In genomic region chr22:38924197-38924952, GRCh38 we compare ENCODE assay signal across 8 cellular contexts. TPM values are rescaled to one million over a fixed set of nuclear protein-coding genes. Genes with fewer than 3 reads are reported as not detected.
A peak's percentile ranks its signal among the peaks of the same experiment; 100 is the strongest.
DNase-seq lines count a peak whose midpoint lies in the region; ATAC-seq, FAIRE-seq and TF ChIP-seq lines count a peak whose summit lies in the region.

No MANE protein-coding gene starts in this region.

- peak; percentile 85 for DNase-seq in COLO668 (lab: John Stamatoyannopoulos, UW; ENCODE audit: unreplicated experiment)
- DNase-seq in NCI-H187 treated with DMSO at 0.1 percent for 48 hours (lab: John Stamatoyannopoulos, UW) = peak; percentile 89
- DNase-seq in K562 (ENCODE audit: extremely low read depth in 1 of 4, low spot score in 3 of 4) = peak in 1 of 4 experiments; percentile 20
- peak; percentile 53 for DNase-seq in inferior parietal cortex (ENCODE audit: extremely low spot score)
- DNase-seq in iPS-NIHi11 (ENCODE audit: low spot score) = no peak
- no peak for DNase-seq in activated CD8-positive, alpha-beta memory T cell treated with anti-CD3 and anti-CD28 coated beads for 24 hours

- no peaks in the 10 kb centered on the region for H4K20me1 ChIP-seq in K562 (replicated peaks; ENCODE audit: control insufficient read depth, insufficient read depth, low read length)

- no peaks in the 10 kb centered on the region for H3K9me1 ChIP-seq in K562 (ENCODE audit: control insufficient read depth, insufficient read depth, low read length)

- in situ Hi-C loops in K562 (cut with MboI) = no loop called here

- H3K9ac ChIP-seq in K562 (ENCODE audit: insufficient read depth in 1 of 2, low read depth in 2 of 2, low read length in 2 of 2) (no peak overlapping the region), subcutaneous abdominal adipose tissue (ENCODE audit: low read length in 5 of 5) (no peak overlapping the region)

- H2AFZ ChIP-seq in K562 (ENCODE audit: low read depth, low read length) = peak overlapping the region; percentile 79

- TF ChIP-seq EP300 in K562 (IDR thresholded peaks at IDR 0.05; ENCODE audit: low read length) = no peak

- no peaks in the 10 kb centered on the region for H3K27me3 ChIP-seq in K562 (ENCODE audit: control insufficient read depth in 2 of 2, insufficient read depth in 2 of 2, low read length in 2 of 2)
- no peaks in the 10 kb centered on the region for H3K27me3 ChIP-seq in subcutaneous abdominal adipose tissue (ENCODE audit: control insufficient read depth in 5 of 5, insufficient read depth in 4 of 5, low read length in 5 of 5)

- H3K4me3 ChIP-seq in K562 = no peak overlapping the region
- peak overlapping the region in 4 of 5 donors; percentile 28 to 44 (median 40) for H3K4me3 ChIP-seq in subcutaneous abdominal adipose tissue (ENCODE audit: low read depth in 1 of 5, low read length in 5 of 5)

- peaks cover 8 to 11% of the 10 kb centered on the region in 2 experiments for H3K4me1 ChIP-seq in K562 (replicated peaks in 1 of 2; ENCODE audit: control insufficient read depth in 2 of 2, insufficient read depth in 2 of 2, low read length in 2 of 2)
- H3K4me1 ChIP-seq in subcutaneous abdominal adipose tissue (ENCODE audit: control insufficient read depth in 5 of 5, insufficient read depth in 5 of 5, low read length in 5 of 5) = peaks cover 2 to 21% (median 18%) of the 10 kb centered on the region in 5 donors

- H3K9me3 ChIP-seq in K562 (replicated peaks; ENCODE audit: control insufficient read depth, insufficient read depth, low read depth, low read length) = no peaks in the 10 kb centered on the region
- no peaks in the 10 kb centered on the region for H3K9me3 ChIP-seq in subcutaneous abdominal adipose tissue (ENCODE audit: control insufficient read depth in 5 of 5, low read length in 5 of 5)

- FAIRE-seq in K562 (lab: Jason Lieb, UNC) = peak; percentile 46

- CTCF ChIA-PET in K562 (lab: Yijun Ruan, JAX; ENCODE audit: low intra/inter-chr PET ratio) = no interaction called here

- no peak overlapping the region for H3K27ac ChIP-seq in K562 (ENCODE audit: extremely low read depth, low read depth, low read length)
- no peak overlapping the region for H3K27ac ChIP-seq in subcutaneous abdominal adipose tissue (ENCODE audit: low read depth, low read length)

- TF ChIP-seq POLR2A in K562 (conservative IDR thresholded peaks at IDR 0.05) = no peak

- H3K4me2 ChIP-seq in K562 (ENCODE audit: insufficient read depth, low read length) = peak overlapping the region; percentile 68

- intact Hi-C loops in K562 (cut with micrococcal nuclease) = loop anchor here (10.0 kb wide), 1 partner anchor 50 kb away; the partner anchor contains the start of gene CBX6

- POLR2A ChIA-PET in K562 (lab: Yijun Ruan, JAX) = interaction anchor here (0.6 to 1.0 kb wide), 2 partner anchors 28 to 598 kb away, joined by 3 to 4 read pairs; no protein-coding TSS in a partner anchor

- H3K36me3 ChIP-seq in K562 (ENCODE audit: control insufficient read depth, insufficient read depth, low read length) = no peaks in the 10 kb centered on the region
- H3K36me3 ChIP-seq in subcutaneous abdominal adipose tissue (ENCODE audit: control insufficient read depth in 5 of 5, insufficient read depth in 5 of 5, low read length in 5 of 5) = no peaks in the 10 kb centered on the region

- TF ChIP-seq CTCF in K562 (IDR thresholded peaks at IDR 0.05 in 2 of 3, conservative IDR thresholded peaks at IDR 0.05 in 1 of 3; ENCODE audit: insufficient read depth in 2 of 3, low read depth in 1 of 3, low read length in 3 of 3) = no peak

- ATAC-seq in K562 = peak; percentile 47; the same call in 2 of the 3 replicates
- no peak for ATAC-seq in HG03108 (IDR thresholded peaks at IDR 0.05; ENCODE audit: unreplicated experiment)

- WGBS in K562 (ENCODE audit: insufficient coverage, low coverage, missing lambda C conversion rate) = 6% methylated on average over 10 of the region's 10 CpGs

- no peaks in the 10 kb centered on the region for H3K79me2 ChIP-seq in K562 (ENCODE audit: control insufficient read depth, insufficient read depth, low read length)

- BruUV-seq in K562 (replicated peaks; lab: Mats Ljungman, UMichigan) = no TSS peak

- no peak for TF ChIP-seq RAD21 in K562 (CRISPR knock-in tag; conservative IDR thresholded peaks at IDR 0.05 in 1 of 2, IDR thresholded peaks at IDR 0.05 in 1 of 2)

TF ChIP-seq in K562, 482 proteins besides CTCF, POLR2A, EP300 and RAD21 (continues in another document):
- peak; percentile 59 for TF ChIP-seq L3MBTL2 (IDR thresholded peaks at IDR 0.05)
- 0 out of 4 replicates have a peak, but pooled peaks of 1 of the 2 experiments have one; percentile 12 for TF ChIP-seq RCOR1 (IDR thresholded peaks at IDR 0.05; ENCODE audit: borderline replicate concordance in 1 of 2, low read depth in 2 of 2, low read length in 2 of 2)
- TF ChIP-seq SOX6 (IDR thresholded peaks at IDR 0.05) = 0 out of 2 replicates have a peak, but pooled peaks have one; percentile 25
- TF ChIP-seq FOXA3 (CRISPR knock-in tag; conservative IDR thresholded peaks at IDR 0.05 in 1 of 2, IDR thresholded peaks at IDR 0.05 in 1 of 2) = peak; percentile 74 to 90

RNA-seq across cellular contexts. Expression of gene APOBEC3A, which starts 33.0 kb away (rescaled TPM):
- not detected in 2 replicates for total RNA-seq in K562 (2011; cell fraction: chromatin; rRNA removed; ENCODE audit: low replicate concordance)
- not detected in 2 replicates for total RNA-seq in K562 (2011; cell fraction: nucleolus; rRNA removed)
- total RNA-seq in K562 (2011; cell fraction: nucleoplasm; rRNA removed) = not detected in 2 replicates
- total RNA-seq in K562 (2014; rRNA removed) (not detected in 2 replicates), K562 (2014; rRNA removed; fragmentation: Illumina TruSeq; extraction: Trizol) (not detected in 2 replicates), K562 (2015; rRNA removed; fragmentation: Illumina TruSeq; extraction: Trizol) (not detected in 2 replicates), K562 (2021) (not detected in 2 replicates)
- polyA plus RNA-seq in K562 (2011; rRNA removed) (not detected in 2 replicates), K562 (2014; fragmentation: Illumina TruSeq; extraction: Trizol) (not detected in 2 replicates), K562 (2014; fragmentation: Nextera tagmentation; extraction: Ambion mirVana) (under 1 TPM in 1 of 2 experiments, not detected in 1; 0.04 TPM), K562 (2014; rRNA removed) (not detected in 2 replicates)
- polyA plus RNA-seq in K562 (2011; cell fraction: cytosol; rRNA removed) = not detected in 2 replicates
- polyA plus RNA-seq in K562 (2011; cell fraction: nucleus; rRNA removed) = not detected in 2 replicates
- polyA plus RNA-seq in K562 (2012) = not detected in 2 replicates
- not detected in 2 replicates for polyA minus RNA-seq in K562 (2011; rRNA and poly(A)+ RNA removed)
- not detected in 2 replicates for polyA minus RNA-seq in K562 (2011; cell fraction: cytosol; rRNA and poly(A)+ RNA removed)
- not detected in 2 replicates for polyA minus RNA-seq in K562 (2011; cell fraction: nucleus; rRNA and poly(A)+ RNA removed)

RNA-seq across cellular contexts. Expression of gene CBX6, which starts 52.4 kb away (rescaled TPM):
- total RNA-seq in K562 (2011; cell fraction: chromatin; rRNA removed; ENCODE audit: low replicate concordance) = 20.8 and 48.0 TPM in 2 replicates
- total RNA-seq in K562 (2011; cell fraction: nucleolus; rRNA removed) = 32.9 and 39.0 TPM in 2 replicates
- 29.8 and 36.5 TPM in 2 replicates for total RNA-seq in K562 (2011; cell fraction: nucleoplasm; rRNA removed)
- total RNA-seq in K562 (2014; rRNA removed) (14.6 and 18.4 TPM in 2 replicates), K562 (2014; rRNA removed; fragmentation: Illumina TruSeq; extraction: Trizol) (7.4 and 8.0 TPM in 2 replicates), K562 (2015; rRNA removed; fragmentation: Illumina TruSeq; extraction: Trizol) (10.7 and 11.2 TPM in 2 replicates), K562 (2021) (29.4 and 31.6 TPM in 2 replicates)
- polyA plus RNA-seq in K562 (2011; rRNA removed) (3.3 TPM in 2 replicates), K562 (2014; fragmentation: Illumina TruSeq; extraction: Trizol) (7.2 and 10.0 TPM in 2 replicates), K562 (2014; fragmentation: Nextera tagmentation; extraction: Ambion mirVana) (1 to 10 TPM in 1 of 2 experiments, under 1 TPM in 1; 0.75 to 1.2 TPM), K562 (2014; rRNA removed) (8.0 and 9.0 TPM in 2 replicates)
- 2.4 and 7.2 TPM in 2 replicates for polyA plus RNA-seq in K562 (2011; cell fraction: cytosol; rRNA removed)
- polyA plus RNA-seq in K562 (2011; cell fraction: nucleus; rRNA removed) = 12.5 and 31.3 TPM in 2 replicates
- polyA plus RNA-seq in K562 (2012) = 6.6 and 8.2 TPM in 2 replicates
- 6.9 and 8.8 TPM in 2 replicates for polyA minus RNA-seq in K562 (2011; rRNA and poly(A)+ RNA removed)
- polyA minus RNA-seq in K562 (2011; cell fraction: cytosol; rRNA and poly(A)+ RNA removed) = 12.9 and 18.3 TPM in 2 replicates
- 24.7 and 27.6 TPM in 2 replicates for polyA minus RNA-seq in K562 (2011; cell fraction: nucleus; rRNA and poly(A)+ RNA removed)

RNA-seq across cellular contexts. Expression of gene APOBEC3B, which starts 57.8 kb away (rescaled TPM):
- total RNA-seq in K562 (2011; cell fraction: chromatin; rRNA removed; ENCODE audit: low replicate concordance) = 5.5 and 9.0 TPM in 2 replicates
- total RNA-seq in K562 (2011; cell fraction: nucleolus; rRNA removed) = 9.2 and 9.3 TPM in 2 replicates
- total RNA-seq in K562 (2011; cell fraction: nucleoplasm; rRNA removed) = 7.9 and 8.4 TPM in 2 replicates
- 29.3 and 38.4 TPM in 2 replicates for total RNA-seq in K562 (2014; rRNA removed)
- 6.6 and 6.8 TPM in 2 replicates for total RNA-seq in K562 (2014; rRNA removed; fragmentation: Illumina TruSeq; extraction: Trizol)
- 5.9 and 7.1 TPM in 2 replicates for total RNA-seq in K562 (2015; rRNA removed; fragmentation: Illumina TruSeq; extraction: Trizol)
- 43.2 and 43.6 TPM in 2 replicates for total RNA-seq in K562 (2021)
- 16.7 and 39.5 TPM in 2 replicates for polyA plus RNA-seq in K562 (2011; rRNA removed)
- 27.9 and 68.7 TPM in 2 replicates for polyA plus RNA-seq in K562 (2011; cell fraction: cytosol; rRNA removed)
- polyA plus RNA-seq in K562 (2011; cell fraction: nucleus; rRNA removed) = 10.0 and 16.1 TPM in 2 replicates
- 41.8 and 64.6 TPM in 2 replicates for polyA plus RNA-seq in K562 (2012)
- 57.9 and 62.9 TPM in 2 replicates for polyA plus RNA-seq in K562 (2014; fragmentation: Illumina TruSeq; extraction: Trizol)
- polyA plus RNA-seq in K562 (2014; fragmentation: Nextera tagmentation; extraction: Ambion mirVana) = 100 to 1,000 TPM; 160 to 166 TPM
- 49.5 and 58.1 TPM in 2 replicates for polyA plus RNA-seq in K562 (2014; rRNA removed)
- 12.6 and 31.1 TPM in 2 replicates for polyA minus RNA-seq in K562 (2011; rRNA and poly(A)+ RNA removed)
- 10.2 and 18.5 TPM in 2 replicates for polyA minus RNA-seq in K562 (2011; cell fraction: cytosol; rRNA and poly(A)+ RNA removed)
- polyA minus RNA-seq in K562 (2011; cell fraction: nucleus; rRNA and poly(A)+ RNA removed) = 3.0 TPM in 2 replicates

Comparison
In these comparisons a context has a peak if more than half of its experiments do, and no peak if none do; other contexts are left out.
1. DNase-seq: peak in COLO668 (single experiment), NCI-H187 treated with DMSO at 0.1 percent for 48 hours (single experiment) and inferior parietal cortex (single experiment); none in iPS-NIHi11 (single experiment) and activated CD8-positive, alpha-beta memory T cell treated with anti-CD3 and anti-CD28 coated beads for 24 hours (single experiment).